Comparison of ENCODE assay signal across 2 cellular contexts in the genomic region with DNA sequence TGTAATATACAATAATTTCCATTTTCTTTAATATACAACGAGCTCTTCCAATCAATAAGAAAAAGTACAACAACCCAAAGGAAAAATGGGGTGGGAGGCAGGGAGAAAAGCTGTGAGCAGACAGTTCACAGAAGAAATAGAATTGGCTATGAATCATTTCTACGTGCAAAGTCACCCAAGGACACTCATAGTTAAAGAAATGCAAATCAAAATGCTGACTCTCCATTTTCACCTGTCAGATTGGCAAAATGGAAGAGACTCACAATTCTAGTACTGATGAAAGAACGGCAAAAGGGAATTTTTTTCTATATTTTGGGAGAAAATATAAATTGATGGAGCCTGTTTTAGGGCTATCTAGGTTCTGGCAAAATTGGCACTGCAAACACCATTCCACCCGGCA.
TF ChIP-seq lines count a peak whose summit lies in the region.

No MANE protein-coding gene starts in this region.

TF ChIP-seq in HepG2, 621 proteins besides CTCF, POLR2A, EP300 and RAD21 (continued from another document):
- TF ChIP-seq, protein P1, sequence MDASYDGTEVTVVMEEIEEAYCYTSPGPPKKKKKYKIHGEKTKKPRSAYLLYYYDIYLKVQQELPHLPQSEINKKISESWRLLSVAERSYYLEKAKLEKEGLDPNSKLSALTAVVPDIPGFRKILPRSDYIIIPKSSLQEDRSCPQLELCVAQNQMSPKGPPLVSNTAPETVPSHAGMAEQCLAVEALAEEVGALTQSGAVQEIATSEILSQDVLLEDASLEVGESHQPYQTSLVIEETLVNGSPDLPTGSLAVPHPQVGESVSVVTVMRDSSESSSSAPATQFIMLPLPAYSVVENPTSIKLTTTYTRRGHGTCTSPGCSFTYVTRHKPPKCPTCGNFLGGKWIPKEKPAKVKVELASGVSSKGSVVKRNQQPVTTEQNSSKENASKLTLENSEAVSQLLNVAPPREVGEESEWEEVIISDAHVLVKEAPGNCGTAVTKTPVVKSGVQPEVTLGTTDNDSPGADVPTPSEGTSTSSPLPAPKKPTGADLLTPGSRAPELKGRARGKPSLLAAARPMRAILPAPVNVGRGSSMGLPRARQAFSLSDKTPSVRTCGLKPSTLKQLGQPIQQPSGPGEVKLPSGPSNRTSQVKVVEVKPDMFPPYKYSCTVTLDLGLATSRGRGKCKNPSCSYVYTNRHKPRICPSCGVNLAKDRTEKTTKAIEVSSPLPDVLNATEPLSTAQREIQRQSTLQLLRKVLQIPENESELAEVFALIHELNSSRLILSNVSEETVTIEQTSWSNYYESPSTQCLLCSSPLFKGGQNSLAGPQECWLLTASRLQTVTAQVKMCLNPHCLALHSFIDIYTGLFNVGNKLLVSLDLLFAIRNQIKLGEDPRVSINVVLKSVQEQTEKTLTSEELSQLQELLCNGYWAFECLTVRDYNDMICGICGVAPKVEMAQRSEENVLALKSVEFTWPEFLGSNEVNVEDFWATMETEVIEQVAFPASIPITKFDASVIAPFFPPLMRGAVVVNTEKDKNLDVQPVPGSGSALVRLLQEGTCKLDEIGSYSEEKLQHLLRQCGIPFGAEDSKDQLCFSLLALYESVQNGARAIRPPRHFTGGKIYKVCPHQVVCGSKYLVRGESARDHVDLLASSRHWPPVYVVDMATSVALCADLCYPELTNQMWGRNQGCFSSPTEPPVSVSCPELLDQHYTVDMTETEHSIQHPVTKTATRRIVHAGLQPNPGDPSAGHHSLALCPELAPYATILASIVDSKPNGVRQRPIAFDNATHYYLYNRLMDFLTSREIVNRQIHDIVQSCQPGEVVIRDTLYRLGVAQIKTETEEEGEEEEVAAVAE (CRISPR knock-in tag; IDR thresholded peaks at IDR 0.05; ENCODE audit: borderline replicate concordance): no peak
- TF ChIP-seq, protein P2, sequence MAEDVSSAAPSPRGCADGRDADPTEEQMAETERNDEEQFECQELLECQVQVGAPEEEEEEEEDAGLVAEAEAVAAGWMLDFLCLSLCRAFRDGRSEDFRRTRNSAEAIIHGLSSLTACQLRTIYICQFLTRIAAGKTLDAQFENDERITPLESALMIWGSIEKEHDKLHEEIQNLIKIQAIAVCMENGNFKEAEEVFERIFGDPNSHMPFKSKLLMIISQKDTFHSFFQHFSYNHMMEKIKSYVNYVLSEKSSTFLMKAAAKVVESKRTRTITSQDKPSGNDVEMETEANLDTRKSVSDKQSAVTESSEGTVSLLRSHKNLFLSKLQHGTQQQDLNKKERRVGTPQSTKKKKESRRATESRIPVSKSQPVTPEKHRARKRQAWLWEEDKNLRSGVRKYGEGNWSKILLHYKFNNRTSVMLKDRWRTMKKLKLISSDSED (CRISPR knock-in tag; IDR thresholded peaks at IDR 0.05): no peak

TF ChIP-seq in SK-N-SH treated with all-trans-retinoic acid at 6 μM for 48 hours, 23 proteins besides CTCF, POLR2A, EP300 and RAD21 (continued from another document):
- TF ChIP-seq, protein P3, sequence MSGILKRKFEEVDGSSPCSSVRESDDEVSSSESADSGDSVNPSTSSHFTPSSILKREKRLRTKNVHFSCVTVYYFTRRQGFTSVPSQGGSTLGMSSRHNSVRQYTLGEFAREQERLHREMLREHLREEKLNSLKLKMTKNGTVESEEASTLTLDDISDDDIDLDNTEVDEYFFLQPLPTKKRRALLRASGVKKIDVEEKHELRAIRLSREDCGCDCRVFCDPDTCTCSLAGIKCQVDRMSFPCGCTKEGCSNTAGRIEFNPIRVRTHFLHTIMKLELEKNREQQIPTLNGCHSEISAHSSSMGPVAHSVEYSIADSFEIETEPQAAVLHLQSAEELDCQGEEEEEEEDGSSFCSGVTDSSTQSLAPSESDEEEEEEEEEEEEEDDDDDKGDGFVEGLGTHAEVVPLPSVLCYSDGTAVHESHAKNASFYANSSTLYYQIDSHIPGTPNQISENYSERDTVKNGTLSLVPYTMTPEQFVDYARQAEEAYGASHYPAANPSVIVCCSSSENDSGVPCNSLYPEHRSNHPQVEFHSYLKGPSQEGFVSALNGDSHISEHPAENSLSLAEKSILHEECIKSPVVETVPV (CRISPR knock-in tag; IDR thresholded peaks at IDR 0.05): no peak
- no peak for TF ChIP-seq GLIS3 (CRISPR knock-in tag; IDR thresholded peaks at IDR 0.05)
- TF ChIP-seq ESRRG (CRISPR knock-in tag; IDR thresholded peaks at IDR 0.05): no peak
- TF ChIP-seq, protein P4, sequence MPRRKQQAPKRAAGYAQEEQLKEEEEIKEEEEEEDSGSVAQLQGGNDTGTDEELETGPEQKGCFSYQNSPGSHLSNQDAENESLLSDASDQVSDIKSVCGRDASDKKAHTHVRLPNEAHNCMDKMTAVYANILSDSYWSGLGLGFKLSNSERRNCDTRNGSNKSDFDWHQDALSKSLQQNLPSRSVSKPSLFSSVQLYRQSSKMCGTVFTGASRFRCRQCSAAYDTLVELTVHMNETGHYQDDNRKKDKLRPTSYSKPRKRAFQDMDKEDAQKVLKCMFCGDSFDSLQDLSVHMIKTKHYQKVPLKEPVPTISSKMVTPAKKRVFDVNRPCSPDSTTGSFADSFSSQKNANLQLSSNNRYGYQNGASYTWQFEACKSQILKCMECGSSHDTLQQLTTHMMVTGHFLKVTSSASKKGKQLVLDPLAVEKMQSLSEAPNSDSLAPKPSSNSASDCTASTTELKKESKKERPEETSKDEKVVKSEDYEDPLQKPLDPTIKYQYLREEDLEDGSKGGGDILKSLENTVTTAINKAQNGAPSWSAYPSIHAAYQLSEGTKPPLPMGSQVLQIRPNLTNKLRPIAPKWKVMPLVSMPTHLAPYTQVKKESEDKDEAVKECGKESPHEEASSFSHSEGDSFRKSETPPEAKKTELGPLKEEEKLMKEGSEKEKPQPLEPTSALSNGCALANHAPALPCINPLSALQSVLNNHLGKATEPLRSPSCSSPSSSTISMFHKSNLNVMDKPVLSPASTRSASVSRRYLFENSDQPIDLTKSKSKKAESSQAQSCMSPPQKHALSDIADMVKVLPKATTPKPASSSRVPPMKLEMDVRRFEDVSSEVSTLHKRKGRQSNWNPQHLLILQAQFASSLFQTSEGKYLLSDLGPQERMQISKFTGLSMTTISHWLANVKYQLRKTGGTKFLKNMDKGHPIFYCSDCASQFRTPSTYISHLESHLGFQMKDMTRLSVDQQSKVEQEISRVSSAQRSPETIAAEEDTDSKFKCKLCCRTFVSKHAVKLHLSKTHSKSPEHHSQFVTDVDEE (CRISPR knock-in tag; IDR thresholded peaks at IDR 0.05): no peak
- no peak for TF ChIP-seq ZC3H10 (CRISPR knock-in tag; IDR thresholded peaks at IDR 0.05)
- no peak for TF ChIP-seq PPARA (CRISPR knock-in tag; IDR thresholded peaks at IDR 0.05; ENCODE audit: borderline replicate concordance)
- no peak for TF ChIP-seq ISL1 (CRISPR knock-in tag; IDR thresholded peaks at IDR 0.05)
- no peak for TF ChIP-seq BACH2 (CRISPR knock-in tag; IDR thresholded peaks at IDR 0.05; ENCODE audit: borderline replicate concordance)
- TF ChIP-seq ZFP3 (CRISPR knock-in tag; IDR thresholded peaks at IDR 0.05): no peak
- no peak for TF ChIP-seq TCF4 (CRISPR knock-in tag; IDR thresholded peaks at IDR 0.05; ENCODE audit: borderline replicate concordance)
- TF ChIP-seq, protein P5, sequence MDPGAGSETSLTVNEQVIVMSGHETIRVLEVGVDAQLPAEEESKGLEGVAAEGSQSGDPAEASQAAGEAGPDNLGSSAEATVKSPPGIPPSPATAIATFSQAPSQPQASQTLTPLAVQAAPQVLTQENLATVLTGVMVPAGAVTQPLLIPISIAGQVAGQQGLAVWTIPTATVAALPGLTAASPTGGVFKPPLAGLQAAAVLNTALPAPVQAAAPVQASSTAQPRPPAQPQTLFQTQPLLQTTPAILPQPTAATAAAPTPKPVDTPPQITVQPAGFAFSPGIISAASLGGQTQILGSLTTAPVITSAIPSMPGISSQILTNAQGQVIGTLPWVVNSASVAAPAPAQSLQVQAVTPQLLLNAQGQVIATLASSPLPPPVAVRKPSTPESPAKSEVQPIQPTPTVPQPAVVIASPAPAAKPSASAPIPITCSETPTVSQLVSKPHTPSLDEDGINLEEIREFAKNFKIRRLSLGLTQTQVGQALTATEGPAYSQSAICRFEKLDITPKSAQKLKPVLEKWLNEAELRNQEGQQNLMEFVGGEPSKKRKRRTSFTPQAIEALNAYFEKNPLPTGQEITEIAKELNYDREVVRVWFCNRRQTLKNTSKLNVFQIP (CRISPR knock-in tag; IDR thresholded peaks at IDR 0.05; ENCODE audit: borderline replicate concordance, low read depth): no peak
